Comparison of ENCODE assay signal across 11 cellular contexts in the genomic region with DNA sequence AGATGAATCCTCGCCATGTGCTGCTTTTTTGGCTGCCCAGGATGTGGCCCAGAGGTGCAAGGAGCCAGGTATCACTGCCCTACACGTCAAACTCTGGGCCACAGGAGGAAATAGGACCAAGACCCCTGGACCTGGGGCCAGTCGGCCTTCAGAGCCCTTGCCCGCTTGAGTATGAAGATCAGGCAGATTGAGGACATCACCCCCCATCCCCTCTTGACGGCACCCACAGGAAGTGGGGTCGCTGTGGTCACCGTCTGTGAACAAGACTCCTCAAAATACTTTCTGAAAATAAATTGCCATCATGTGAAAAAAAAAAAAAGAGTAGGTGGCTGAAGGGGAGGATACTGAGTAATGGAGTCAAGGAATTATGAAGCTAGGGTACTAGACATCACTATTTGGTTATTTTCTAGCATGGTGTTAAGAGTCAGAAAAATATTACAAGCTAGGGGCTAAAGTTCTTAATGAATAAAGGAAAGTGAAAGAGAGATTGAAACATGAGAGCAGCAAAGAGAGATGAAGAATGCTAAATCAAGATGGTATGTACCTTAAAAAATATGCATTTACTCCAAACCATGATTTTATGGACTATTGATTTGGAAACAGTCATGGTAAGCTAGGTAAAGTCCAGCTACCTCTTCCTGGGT.
A peak's percentile ranks its signal among the peaks of the same experiment; 100 is the strongest.
DNase-seq lines count a peak whose midpoint lies in the region; ATAC-seq lines count a peak whose summit lies in the region.
"Had no signal": no experiment of that assay in that cellular context is flagged by ENCODE, and none has a peak within 500 bp of the region (broad histone marks: within the 10 kb centered on the region; RNA-seq: fewer than 3 reads in every experiment).

No MANE protein-coding gene starts in this region.

- ATAC-seq in GM19328 (IDR thresholded peaks at IDR 0.05; ENCODE audit: unreplicated experiment) (peak; percentile 59), HG02642 (IDR thresholded peaks at IDR 0.05; ENCODE audit: poor library complexity, unreplicated experiment) (peak; percentile 67), HG03432 (IDR thresholded peaks at IDR 0.05; ENCODE audit: unreplicated experiment) (peak; percentile 74)
- ATAC-seq: activated CD8-positive, alpha-beta T cell treated with anti-CD3 and anti-CD28 coated beads, Interleukin-2, amount 10 ng/mL, durations not matched to agents 7 days and 5 days had no signal

- H3K4me3 ChIP-seq in GM08714 (ENCODE audit: low read length): peak overlapping the region; percentile 0; the same call in 1 of the 2 replicates
- H3K4me3 ChIP-seq: thoracic aorta had no signal

- DNase-seq in stimulated activated naive CD4-positive, alpha-beta T cell treated with Interleukin-2 at 50 U/mL for 16 hours (lab: John Stamatoyannopoulos, UW): no peak
- no peak for DNase-seq in C1 segment of cervical spinal cord (lab: John Stamatoyannopoulos, UW)
- no peak for DNase-seq in stimulated activated CD4-positive, alpha-beta T cell treated with anti-CD3 and anti-CD28 coated beads, Interleukin-2, amount 100 ng/mL, for 24 hours
- no peak for DNase-seq in dermis blood vessel endothelial cell
- DNase-seq: activated CD8-positive, alpha-beta T cell treated with anti-CD3 and anti-CD28 coated beads, Interleukin-2, amount 10 ng/mL, durations not matched to agents 7 days and 5 days; glutamatergic neuron had no signal
